In genomic region chr6:21949211-21949801, GRCh38 we compare ENCODE assay signal across 17 cellular contexts.
DNase-seq lines count a peak whose midpoint lies in the region; FAIRE-seq and TF ChIP-seq lines count a peak whose summit lies in the region.
"Had no signal": no experiment of that assay in that cellular context is flagged by ENCODE, and none has a peak within 500 bp of the region (broad histone marks: within the 10 kb centered on the region; RNA-seq: fewer than 3 reads in every experiment).

No MANE protein-coding gene starts in this region.

- H3K4me1 Mint-ChIP-seq in endodermal cell: peaks cover 33% of the 10 kb centered on the region

- peaks cover 10% of the 10 kb centered on the region for H3K4me1 ChIP-seq in endodermal cell (ENCODE audit: control insufficient read depth, insufficient read depth, low read length)
- H3K4me1 ChIP-seq in small intestine (ENCODE audit: control insufficient read depth in 2 of 2, insufficient read depth in 1 of 2, low read depth in 1 of 2, low read length in 1 of 2): peaks cover 0 to 4% of the 10 kb centered on the region in 2 donors

- H3K27ac ChIP-seq in endodermal cell (ENCODE audit: low read depth, low read length) (peak overlapping the region; percentile 66), small intestine (ENCODE audit: low read depth in 1 of 2, low read length in 1 of 2) (no peak overlapping the region)
- H3K27ac ChIP-seq: thoracic aorta had no signal

- H3K27ac Mint-ChIP-seq in endodermal cell: no peak overlapping the region
- H3K27ac Mint-ChIP-seq: activated CD4-positive, alpha-beta memory T cell treated with anti-CD3 and anti-CD28 coated beads for 36 hours had no signal

- H3K9ac ChIP-seq in endodermal cell (ENCODE audit: extremely low read depth, low read length, poor library complexity, severe bottlenecking): no peak overlapping the region

- H3K4me3 Mint-ChIP-seq in endodermal cell: no peak overlapping the region
- H3K4me3 Mint-ChIP-seq: activated CD4-positive, alpha-beta memory T cell treated with anti-CD3 and anti-CD28 coated beads for 36 hours had no signal

- no peak overlapping the region for H3K4me3 ChIP-seq in endodermal cell (ENCODE audit: low read length)
- no peak overlapping the region for H3K4me3 ChIP-seq in small intestine (ENCODE audit: low read depth in 1 of 2, low read length in 2 of 2)
- H3K4me3 ChIP-seq: HAP-1, mucosa of descending colon, thoracic aorta had no signal

- H3K9me3 Mint-ChIP-seq in endodermal cell: no peaks in the 10 kb centered on the region
- H3K9me3 Mint-ChIP-seq: activated CD4-positive, alpha-beta memory T cell treated with anti-CD3 and anti-CD28 coated beads for 36 hours had no signal

- TF ChIP-seq CTCF in endodermal cell (conservative IDR thresholded peaks at IDR 0.05): no peak

- H3K36me3 ChIP-seq in endodermal cell (ENCODE audit: control insufficient read depth, insufficient read depth, low read length): peaks cover 20% of the 10 kb centered on the region
- H3K36me3 ChIP-seq in small intestine (ENCODE audit: control insufficient read depth in 2 of 2, insufficient read depth in 2 of 2, low read length in 2 of 2): no peaks in the 10 kb centered on the region
- H3K36me3 ChIP-seq: HAP-1, thoracic aorta had no signal

- no peak for FAIRE-seq in small intestine (lab: Jason Lieb, UNC)
- FAIRE-seq: A204.1 had no signal

- H3K27me3 Mint-ChIP-seq in endodermal cell (ENCODE audit: insufficient read depth): no peaks in the 10 kb centered on the region

- H3K36me3 Mint-ChIP-seq in endodermal cell (ENCODE audit: low read depth): peaks cover 17% of the 10 kb centered on the region
- H3K36me3 Mint-ChIP-seq: activated CD4-positive, alpha-beta memory T cell treated with anti-CD3 and anti-CD28 coated beads for 36 hours had no signal

- H3K27me3 ChIP-seq in endodermal cell (ENCODE audit: control insufficient read depth, insufficient read depth, low read length, poor library complexity, severe bottlenecking) (no peaks in the 10 kb centered on the region), small intestine (ENCODE audit: control insufficient read depth in 2 of 2, insufficient read depth in 2 of 2, low read length in 2 of 2) (no peaks in the 10 kb centered on the region)

- H3K9me3 ChIP-seq in endodermal cell (ENCODE audit: control insufficient read depth, low read length) (no peaks in the 10 kb centered on the region), small intestine (ENCODE audit: control insufficient read depth, low read depth) (no peaks in the 10 kb centered on the region)
- H3K9me3 ChIP-seq: HAP-1, mucosa of descending colon, thoracic aorta had no signal

- DNase-seq in NCI-H1417 (lab: John Stamatoyannopoulos, UW) (peak in 2 of 3 experiments; percentile 13 to 95), NCI-H1417 treated with DMSO at 0.1 percent for 48 hours (lab: John Stamatoyannopoulos, UW) (no peak), NCI-H345 (lab: John Stamatoyannopoulos, UW) (peak; percentile 84), endodermal cell (no peak), small intestine (peak; percentile 45), mesenteric fat pad (ENCODE audit: low spot score) (no peak)
- no peak for DNase-seq in activated CD4-positive, CD25-positive, alpha-beta regulatory T cell treated with anti-CD3 and anti-CD28 coated beads, Interleukin-2, amount 50 U/mL, for 72 hours
- no peak for DNase-seq in stimulated activated CD4-positive, alpha-beta T cell treated with anti-CD3 and anti-CD28 coated beads, Interleukin-15, amount 100 ng/mL, for 24 hours
- DNase-seq: activated CD4-positive, alpha-beta memory T cell treated with anti-CD3 and anti-CD28 coated beads for 36 hours; central memory CD4-positive, alpha-beta T cell; erythroblast; NK-92 treated with Interleukin-12 subunit alpha and Interleukin-12 subunit beta, amount 100 ng/mL, for 24 hours; right cardiac atrium had no signal

- 90 to 96% methylated on average over 1 to 3 of the region's 3 CpGs for WGBS in endodermal cell (ENCODE audit: insufficient coverage in 1 of 2, insufficient read length in 1 of 2), 2 experiments
- WGBS in small intestine, 3 donors: 41 to 51% (median 41%) methylated on average over 3 of the region's 3 CpGs

Comparison
In these comparisons a context has a peak if more than half of its experiments do, and no peak if none do; other contexts are left out.
1. DNase-seq: peak in NCI-H1417 (2 of 3), NCI-H345 (single experiment) and small intestine (single experiment); none in NCI-H1417 treated with DMSO at 0.1 percent for 48 hours (single experiment), endodermal cell (single experiment), activated CD4-positive, CD25-positive, alpha-beta regulatory T cell treated with anti-CD3 and anti-CD28 coated beads, Interleukin-2, amount 50 U/mL, for 72 hours (single experiment), stimulated activated CD4-positive, alpha-beta T cell treated with anti-CD3 and anti-CD28 coated beads, Interleukin-15, amount 100 ng/mL, for 24 hours (single experiment) and mesenteric fat pad (single experiment).